In the genomic region with DNA sequence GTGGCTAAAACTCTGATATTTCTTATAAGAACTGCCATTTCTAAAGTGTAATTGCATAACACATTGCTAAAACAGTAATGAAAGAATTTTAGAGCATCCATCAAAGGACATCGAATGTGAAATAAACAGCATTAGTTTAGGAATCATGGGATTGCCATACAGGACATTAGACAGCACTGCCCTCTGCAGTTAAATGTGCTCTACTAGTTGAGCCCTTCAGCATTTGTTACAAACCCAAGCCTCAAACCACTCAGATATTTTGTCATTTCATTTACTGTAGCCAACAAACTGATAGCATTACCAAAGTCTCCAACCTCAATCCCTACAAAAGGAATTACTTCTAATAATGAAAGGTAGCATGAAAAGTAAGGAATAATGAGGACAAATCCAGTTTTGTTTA, we compare ENCODE assay signal across 12 cellular contexts.
A peak's percentile ranks its signal among the peaks of the same experiment; 100 is the strongest.
DNase-seq lines count a peak whose midpoint lies in the region; ATAC-seq, FAIRE-seq and TF ChIP-seq lines count a peak whose summit lies in the region.
"Had no signal": no experiment of that assay in that cellular context is flagged by ENCODE, and none has a peak within 500 bp of the region (broad histone marks: within the 10 kb centered on the region; RNA-seq: fewer than 3 reads in every experiment).

No MANE protein-coding gene starts in this region.

- TF ChIP-seq EP300 in GM12878 (IDR thresholded peaks at IDR 0.05; ENCODE audit: borderline replicate concordance in 1 of 2, control insufficient read depth in 1 of 2, low read depth in 2 of 2, low read length in 2 of 2) (no peak), ovary (IDR thresholded peaks at IDR 0.05) (no peak)

- TF ChIP-seq RAD21 in GM12878 (IDR thresholded peaks at IDR 0.05; ENCODE audit: insufficient read depth, low read depth, low read length) = 0 out of 2 replicates have a peak, but pooled peaks have one; percentile 6

- no peak overlapping the region for H3K4me2 ChIP-seq in GM12878 (ENCODE audit: control insufficient read depth, insufficient read depth)

- POLR2A ChIA-PET in GM12878 (lab: Charles Lee) = no interaction called here

- no peaks in the 10 kb centered on the region for H3K79me2 ChIP-seq in GM12878 (ENCODE audit: control insufficient read depth, insufficient read depth, low read length)
- H3K79me2 ChIP-seq: parathyroid adenoma had no signal

- in situ Hi-C loops in GM12878 (cut with MboI) = no loop called here

- DNase-seq in H4 (ENCODE audit: low spot score) (peak; percentile 22), NCI-H460 (ENCODE audit: extremely low read depth, low read depth) (peak; percentile 21), GM12878 (ENCODE audit: low read depth, low spot score) (no peak), pons (ENCODE audit: low spot score) (peak; percentile 24), ovary (no peak), epidermal melanocyte (ENCODE audit: insufficient read length, low spot score) (no peak)
- DNase-seq in activated effector memory CD4-positive, alpha-beta T cell treated with anti-CD3 and anti-CD28 coated beads, Interleukin-2, amount 50 U/mL, for 16 hours = no peak
- DNase-seq: activated naive CD8-positive, alpha-beta T cell treated with anti-CD3 and anti-CD28 coated beads, Interleukin-2, amount 10 ng/mL, durations not matched to agents 7 days and 5 days; colonic mucosa; DMS79 treated with DMSO at 0.1 percent for 48 hours; MV-4-11 had no signal

- H3K36me3 ChIP-seq in GM12878 (ENCODE audit: control insufficient read depth in 2 of 2, insufficient read depth in 2 of 2, low read length in 1 of 2) (no peaks in the 10 kb centered on the region), ovary (no peaks in the 10 kb centered on the region)
- H3K36me3 ChIP-seq: colonic mucosa had no signal

- TF ChIP-seq CTCF in GM12878 (IDR thresholded peaks at IDR 0.05 in 2 of 3, conservative IDR thresholded peaks at IDR 0.05 in 1 of 3; ENCODE audit: control insufficient read depth in 2 of 3, extremely low read depth in 1 of 3, insufficient read depth in 1 of 3, low read depth in 3 of 3, low read length in 3 of 3) (peak in 1 of 3 experiments; percentile 12; a peak in 1 of 6 replicates), ovary (IDR thresholded peaks at IDR 0.05) (no peak)

- RAD21 ChIA-PET in GM12878 (lab: Charles Lee; ENCODE audit: unreplicated experiment) = no interaction called here

- H3K27me3 ChIP-seq in GM12878 (replicated peaks in 1 of 2; ENCODE audit: control insufficient read depth in 2 of 2, insufficient read depth in 2 of 2, low read length in 1 of 2) (no peaks in the 10 kb centered on the region), ovary (no peaks in the 10 kb centered on the region)
- H3K27me3 ChIP-seq: colonic mucosa had no signal

- H2AFZ ChIP-seq in GM12878 (ENCODE audit: control insufficient read depth, low read depth, low read length) = no peak overlapping the region
- H2AFZ ChIP-seq: parathyroid adenoma had no signal

- no peak overlapping the region for H3K9ac ChIP-seq in GM12878 (ENCODE audit: control insufficient read depth, insufficient read depth, low read length)
- H3K9ac ChIP-seq: parathyroid adenoma had no signal

- SMC1A ChIA-PET in GM12878 (lab: Charles Lee; ENCODE audit: uncharacterized antibody, unreplicated experiment) = no interaction called here

- 4% methylated on average over 1 of the region's 1 CpG for WGBS in GM12878 (ENCODE audit: insufficient coverage, insufficient replicate concordance, low lambda C conversion rate, missing lambda C conversion rate)
- WGBS in ovary, 3 donors = 3 to 19% (median 9%) methylated on average over 1 of the region's 1 CpG

- H3K27ac ChIP-seq in GM12878 (ENCODE audit: control insufficient read depth, insufficient read depth) = no peak overlapping the region
- no peak overlapping the region for H3K27ac ChIP-seq in ovary
- H3K27ac ChIP-seq: colonic mucosa, parathyroid adenoma had no signal

- BruUV-seq in GM12878 (replicated peaks; lab: Mats Ljungman, UMichigan) = no TSS peak

- H3K9me3 ChIP-seq in GM12878 (replicated peaks; ENCODE audit: control insufficient read depth, insufficient read depth, low read length) (no peaks in the 10 kb centered on the region), ovary (no peaks in the 10 kb centered on the region)
- H3K9me3 ChIP-seq: colonic mucosa had no signal

- H3K4me3 ChIP-seq in GM12878 = no peak overlapping the region
- H3K4me3 ChIP-seq in ovary = no peak overlapping the region
- H3K4me3 ChIP-seq: colonic mucosa had no signal

- CTCF ChIA-PET in GM12878 (lab: Yijun Ruan, JAX) = no interaction called here

- no peaks in the 10 kb centered on the region for H3K4me1 ChIP-seq in GM12878 (ENCODE audit: control insufficient read depth, insufficient read depth, low read length)
- no peaks in the 10 kb centered on the region for H3K4me1 ChIP-seq in ovary (ENCODE audit: insufficient read depth)
- H3K4me1 ChIP-seq: colonic mucosa, parathyroid adenoma had no signal

- no peak for FAIRE-seq in GM12878 (lab: Jason Lieb, UNC)

- no peak for ATAC-seq in GM12878

- intact Hi-C loops in GM12878 (cut with micrococcal nuclease; ENCODE audit: unreplicated experiment) = no loop called here
- intact Hi-C loops in ovary (cut with DNase I) = no loop called here

- H4K20me1 ChIP-seq in GM12878 (ENCODE audit: control insufficient read depth, insufficient read depth) = no peaks in the 10 kb centered on the region

- TF ChIP-seq POLR2A in GM12878 (IDR thresholded peaks at IDR 0.05; ENCODE audit: low read depth, low read length) (no peak), ovary (IDR thresholded peaks at IDR 0.05) (no peak)

TF ChIP-seq in GM12878, 131 proteins besides CTCF, POLR2A, EP300 and RAD21 (continues in another document):
- TF ChIP-seq, protein P1, sequence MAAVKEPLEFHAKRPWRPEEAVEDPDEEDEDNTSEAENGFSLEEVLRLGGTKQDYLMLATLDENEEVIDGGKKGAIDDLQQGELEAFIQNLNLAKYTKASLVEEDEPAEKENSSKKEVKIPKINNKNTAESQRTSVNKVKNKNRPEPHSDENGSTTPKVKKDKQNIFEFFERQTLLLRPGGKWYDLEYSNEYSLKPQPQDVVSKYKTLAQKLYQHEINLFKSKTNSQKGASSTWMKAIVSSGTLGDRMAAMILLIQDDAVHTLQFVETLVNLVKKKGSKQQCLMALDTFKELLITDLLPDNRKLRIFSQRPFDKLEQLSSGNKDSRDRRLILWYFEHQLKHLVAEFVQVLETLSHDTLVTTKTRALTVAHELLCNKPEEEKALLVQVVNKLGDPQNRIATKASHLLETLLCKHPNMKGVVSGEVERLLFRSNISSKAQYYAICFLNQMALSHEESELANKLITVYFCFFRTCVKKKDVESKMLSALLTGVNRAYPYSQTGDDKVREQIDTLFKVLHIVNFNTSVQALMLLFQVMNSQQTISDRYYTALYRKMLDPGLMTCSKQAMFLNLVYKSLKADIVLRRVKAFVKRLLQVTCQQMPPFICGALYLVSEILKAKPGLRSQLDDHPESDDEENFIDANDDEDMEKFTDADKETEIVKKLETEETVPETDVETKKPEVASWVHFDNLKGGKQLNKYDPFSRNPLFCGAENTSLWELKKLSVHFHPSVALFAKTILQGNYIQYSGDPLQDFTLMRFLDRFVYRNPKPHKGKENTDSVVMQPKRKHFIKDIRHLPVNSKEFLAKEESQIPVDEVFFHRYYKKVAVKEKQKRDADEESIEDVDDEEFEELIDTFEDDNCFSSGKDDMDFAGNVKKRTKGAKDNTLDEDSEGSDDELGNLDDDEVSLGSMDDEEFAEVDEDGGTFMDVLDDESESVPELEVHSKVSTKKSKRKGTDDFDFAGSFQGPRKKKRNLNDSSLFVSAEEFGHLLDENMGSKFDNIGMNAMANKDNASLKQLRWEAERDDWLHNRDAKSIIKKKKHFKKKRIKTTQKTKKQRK (IDR thresholded peaks at IDR 0.05; ENCODE audit: low read depth, low read length) = no peak
- TF ChIP-seq NFXL1 (IDR thresholded peaks at IDR 0.05; ENCODE audit: borderline replicate concordance) = no peak
- no peak for TF ChIP-seq DPF2 (IDR thresholded peaks at IDR 0.05)
- no peak for TF ChIP-seq POLR2AphosphoS5 (IDR thresholded peaks at IDR 0.05; ENCODE audit: low read length)
- no peak for TF ChIP-seq MTA3 (IDR thresholded peaks at IDR 0.05; ENCODE audit: borderline replicate concordance, low read length)
- no peak for TF ChIP-seq ZBTB4 (CRISPR knock-in tag; IDR thresholded peaks at IDR 0.05)
- TF ChIP-seq SP1 (IDR thresholded peaks at IDR 0.05; ENCODE audit: low read depth, low read length) = no peak
- TF ChIP-seq JUNB (IDR thresholded peaks at IDR 0.05) = no peak
- no peak for TF ChIP-seq FOXK2 (IDR thresholded peaks at IDR 0.05)
- no peak for TF ChIP-seq TCF7 (IDR thresholded peaks at IDR 0.05; ENCODE audit: borderline replicate concordance)
- TF ChIP-seq, protein P2, sequence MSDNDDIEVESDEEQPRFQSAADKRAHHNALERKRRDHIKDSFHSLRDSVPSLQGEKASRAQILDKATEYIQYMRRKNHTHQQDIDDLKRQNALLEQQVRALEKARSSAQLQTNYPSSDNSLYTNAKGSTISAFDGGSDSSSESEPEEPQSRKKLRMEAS (IDR thresholded peaks at IDR 0.05; ENCODE audit: low read depth, low read length) = no peak
- no peak for TF ChIP-seq ZNF384 (IDR thresholded peaks at IDR 0.05; ENCODE audit: borderline replicate concordance, low read depth, low read length)
- no peak for TF ChIP-seq ZNF24 (IDR thresholded peaks at IDR 0.05)
- no peak for TF ChIP-seq MYB (IDR thresholded peaks at IDR 0.05; ENCODE audit: borderline replicate concordance, low read depth, low read length)
- no peak for TF ChIP-seq MEF2A (IDR thresholded peaks at IDR 0.05; ENCODE audit: insufficient read depth, low read depth, low read length)

Comparison
In these comparisons a context has a peak if more than half of its experiments do, and no peak if none do; other contexts are left out.
1. DNase-seq: peak in H4 (single experiment), NCI-H460 (single experiment) and pons (single experiment); none in GM12878 (single experiment), activated effector memory CD4-positive, alpha-beta T cell treated with anti-CD3 and anti-CD28 coated beads, Interleukin-2, amount 50 U/mL, for 16 hours (single experiment), ovary (0 of 5) and epidermal melanocyte (single experiment).